20 cellular contexts compared by ENCODE assay signal in genomic region chr2:106129592-106129991, GRCh38.
DNase-seq lines count a peak whose midpoint lies in the region; TF ChIP-seq lines count a peak whose summit lies in the region.
"Had no signal": no experiment of that assay in that cellular context is flagged by ENCODE, and none has a peak within 500 bp of the region (broad histone marks: within the 10 kb centered on the region; RNA-seq: fewer than 3 reads in every experiment).

No MANE protein-coding gene starts in this region.

- H3K9ac ChIP-seq in Karpas-422 (ENCODE audit: low read length) = no peak overlapping the region; the same call in 1 of the 2 replicates
- H3K9ac ChIP-seq: BLaER1 treated with 17β-estradiol and CSF1 and Interleukin-3, amounts not matched to agents 10 nM and 100 nM; GM23248 had no signal

- H3K4me3 Mint-ChIP-seq in activated naive CD8-positive, alpha-beta T cell = no peak overlapping the region
- no peak overlapping the region for H3K4me3 Mint-ChIP-seq in activated naive CD8-positive, alpha-beta T cell treated with anti-CD3 and anti-CD28 coated beads for 36 hours
- H3K4me3 Mint-ChIP-seq in nephron progenitor cell = peak overlapping the region; percentile 75

- peaks cover 13% of the 10 kb centered on the region for H3K36me3 Mint-ChIP-seq in activated naive CD8-positive, alpha-beta T cell
- H3K36me3 Mint-ChIP-seq in activated naive CD8-positive, alpha-beta T cell treated with anti-CD3 and anti-CD28 coated beads for 36 hours = peaks cover 33% of the 10 kb centered on the region
- peaks cover 50% of the 10 kb centered on the region for H3K36me3 Mint-ChIP-seq in nephron progenitor cell (ENCODE audit: low read depth)

- H3K9me3 ChIP-seq in Karpas-422 (ENCODE audit: low read length) (no peaks in the 10 kb centered on the region), adrenal gland (replicated peaks in 1 of 3) (no peaks in the 10 kb centered on the region)
- H3K9me3 ChIP-seq: BLaER1 treated with 17β-estradiol and CSF1 and Interleukin-3, amounts not matched to agents 10 nM and 100 nM had no signal

- H3K9me3 Mint-ChIP-seq in activated naive CD8-positive, alpha-beta T cell (ENCODE audit: low read depth) = no peaks in the 10 kb centered on the region
- H3K9me3 Mint-ChIP-seq in activated naive CD8-positive, alpha-beta T cell treated with anti-CD3 and anti-CD28 coated beads for 36 hours = no peaks in the 10 kb centered on the region
- peaks cover 9% of the 10 kb centered on the region for H3K9me3 Mint-ChIP-seq in nephron progenitor cell

- no peaks in the 10 kb centered on the region for H3K79me2 ChIP-seq in Karpas-422 (ENCODE audit: low read length)

- H3K4me3 ChIP-seq in Karpas-422 (ENCODE audit: low read length) = no peak overlapping the region
- H3K4me3 ChIP-seq in adrenal gland = no peak overlapping the region
- H3K4me3 ChIP-seq: BLaER1 treated with 17β-estradiol and CSF1 and Interleukin-3, amounts not matched to agents 10 nM and 100 nM; GM23248 had no signal

- no peak for TF ChIP-seq POLR2A in adrenal gland (IDR thresholded peaks at IDR 0.05)

- intact Hi-C loops in adrenal gland (cut with DNase I) = no loop called here

- H3K27me3 ChIP-seq in Karpas-422 (ENCODE audit: low read length) (no peaks in the 10 kb centered on the region), adrenal gland (no peaks in the 10 kb centered on the region)
- H3K27me3 ChIP-seq: BLaER1 treated with 17β-estradiol and CSF1 and Interleukin-3, amounts not matched to agents 10 nM and 100 nM had no signal

- 84 to 90% (median 85%) methylated on average over 2 of the region's 2 CpGs for WGBS in adrenal gland, 4 donors

- TF ChIP-seq CTCF in nephron progenitor cell (IDR thresholded peaks at IDR 0.05) (no peak), adrenal gland (IDR thresholded peaks at IDR 0.05) (no peak)

- no peaks in the 10 kb centered on the region for H4K20me1 ChIP-seq in Karpas-422 (ENCODE audit: insufficient read depth, low read depth, low read length)

- no peaks in the 10 kb centered on the region for H3K9me2 ChIP-seq in Karpas-422 (replicated peaks; ENCODE audit: insufficient read depth, low read length)

- H2AFZ ChIP-seq in Karpas-422 (ENCODE audit: low read length) = no peak overlapping the region
- H2AFZ ChIP-seq: GM23248 had no signal

- peak overlapping the region; percentile 74 for H3K4me2 ChIP-seq in Karpas-422 (ENCODE audit: low read depth, low read length, poor library complexity, severe bottlenecking)

- H3K27me3 Mint-ChIP-seq in activated naive CD8-positive, alpha-beta T cell = no peaks in the 10 kb centered on the region
- no peaks in the 10 kb centered on the region for H3K27me3 Mint-ChIP-seq in activated naive CD8-positive, alpha-beta T cell treated with anti-CD3 and anti-CD28 coated beads for 36 hours
- peaks cover 2% of the 10 kb centered on the region for H3K27me3 Mint-ChIP-seq in nephron progenitor cell (ENCODE audit: low read depth, poor library complexity)

- H3K4me1 Mint-ChIP-seq in activated naive CD8-positive, alpha-beta T cell (ENCODE audit: low read depth) = peaks cover 32% of the 10 kb centered on the region
- peaks cover 31% of the 10 kb centered on the region for H3K4me1 Mint-ChIP-seq in activated naive CD8-positive, alpha-beta T cell treated with anti-CD3 and anti-CD28 coated beads for 36 hours
- H3K4me1 Mint-ChIP-seq in nephron progenitor cell = peaks cover 17% of the 10 kb centered on the region

- H3K36me3 ChIP-seq in Karpas-422 (ENCODE audit: insufficient read depth, low read length) = no peaks in the 10 kb centered on the region
- H3K36me3 ChIP-seq in adrenal gland (replicated peaks in 1 of 2) = no peaks in the 10 kb centered on the region

- peak overlapping the region; percentile 51 for H3K27ac Mint-ChIP-seq in activated naive CD8-positive, alpha-beta T cell
- no peak overlapping the region for H3K27ac Mint-ChIP-seq in activated naive CD8-positive, alpha-beta T cell treated with anti-CD3 and anti-CD28 coated beads for 36 hours
- H3K27ac Mint-ChIP-seq in nephron progenitor cell = no peak overlapping the region

- no peak overlapping the region for H3K27ac ChIP-seq in Karpas-422 (ENCODE audit: low read length)
- H3K27ac ChIP-seq in epithelial cell of prostate = peak overlapping the region; percentile 91
- H3K27ac ChIP-seq in adrenal gland = no peak overlapping the region
- H3K27ac ChIP-seq: GM23248 had no signal

- no peak for DNase-seq in activated naive CD8-positive, alpha-beta T cell treated with anti-CD3 and anti-CD28 coated beads for 36 hours
- DNase-seq in Karpas-422 = no peak
- DNase-seq in epithelial cell of prostate (ENCODE audit: low read depth, low spot score) = no peak
- DNase-seq in nephron progenitor cell = no peak
- DNase-seq in adrenal gland = no peak
- no peak for DNase-seq in A172 (ENCODE audit: low spot score)
- DNase-seq in SW 1271 (lab: John Stamatoyannopoulos, UW) = no peak
- DNase-seq: COR-L47, DMS153, GDM1, GM23248, HCEC 1CT, MM.1S, NCI-H1092 treated with DMSO at 0.1 percent for 48 hours, NCI-H2081, NCI-H446 treated with DMSO at 0.1 percent for 48 hours, RPMI8226, SIG-M5 had no signal

- H3K4me1 ChIP-seq in Karpas-422 (ENCODE audit: low read length) (peaks cover 9% of the 10 kb centered on the region), adrenal gland (replicated peaks in 1 of 2) (no peaks in the 10 kb centered on the region)
